15 cellular contexts compared by ENCODE assay signal in the genomic region with DNA sequence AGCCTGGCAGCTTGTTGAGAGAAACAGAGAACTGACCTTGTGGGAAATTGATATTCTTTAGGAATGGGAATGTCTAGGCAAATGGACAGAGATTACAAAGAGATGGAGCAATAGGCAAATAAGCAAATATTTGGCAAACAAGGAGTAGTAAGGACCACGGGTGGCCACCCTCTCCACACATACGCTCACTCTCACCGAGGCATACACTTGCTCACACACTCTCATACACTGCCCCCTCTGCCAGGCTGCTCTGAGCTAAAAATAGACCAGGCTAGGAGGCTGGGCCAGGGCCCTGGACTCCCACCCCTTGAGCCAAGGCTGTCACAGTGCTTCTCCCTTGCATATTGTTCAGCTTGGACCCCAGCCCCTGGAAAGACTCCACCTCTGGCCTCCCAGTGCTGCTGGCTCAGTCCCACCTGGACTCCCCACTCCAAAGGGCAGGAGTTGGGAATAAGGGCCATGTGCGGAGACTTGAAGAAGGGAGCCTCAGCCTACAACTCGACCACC. TPM values are rescaled to one million over a fixed set of nuclear protein-coding genes. Genes with fewer than 3 reads are reported as not detected.
DNase-seq lines count a peak whose midpoint lies in the region; ATAC-seq and TF ChIP-seq lines count a peak whose summit lies in the region.
"Had no signal": no experiment of that assay in that cellular context is flagged by ENCODE, and none has a peak within 500 bp of the region (broad histone marks: within the 10 kb centered on the region; RNA-seq: fewer than 3 reads in every experiment).

No MANE protein-coding gene starts in this region.

- H4K91ac ChIP-seq in trophoblast cell (ENCODE audit: low read depth, low read length): no peak overlapping the region

- peak overlapping the region; percentile 67 for H3K4me3 ChIP-seq in HUES48 (ENCODE audit: low read depth, low read length)
- H3K4me3 ChIP-seq in iPS-18c (ENCODE audit: insufficient read depth, low read depth, low read length): peak overlapping the region; percentile 67
- no peak overlapping the region for H3K4me3 ChIP-seq in trophoblast cell (ENCODE audit: low read depth, low read length)
- H3K4me3 ChIP-seq in colonic mucosa: no peak overlapping the region

- WGBS in trophoblast cell (ENCODE audit: extremely low coverage, insufficient coverage, insufficient read length): no CpG with 5 or more reads among the region's 5 CpGs

- H3K27me3 ChIP-seq in HUES48 (ENCODE audit: control insufficient read depth, insufficient read depth, low read length): peaks cover 58% of the 10 kb centered on the region
- H3K27me3 ChIP-seq in trophoblast cell (ENCODE audit: insufficient read depth, low read length): peaks cover 19% of the 10 kb centered on the region
- H3K27me3 ChIP-seq in colonic mucosa: peaks cover 4% of the 10 kb centered on the region

- H2BK120ac ChIP-seq in trophoblast cell (ENCODE audit: insufficient read depth, low read length, poor library complexity): no peak overlapping the region

- no peak overlapping the region for H3K4me2 ChIP-seq in trophoblast cell (ENCODE audit: low read length)

- peaks cover 28% of the 10 kb centered on the region for H3K4me1 ChIP-seq in HUES48 (ENCODE audit: control insufficient read depth, insufficient read depth, low read length)
- peaks cover 2 to 3% of the 10 kb centered on the region in 2 experiments for H3K4me1 ChIP-seq in trophoblast cell (ENCODE audit: control insufficient read depth in 1 of 2, insufficient read depth in 2 of 2, low read length in 2 of 2)
- peaks cover 4% of the 10 kb centered on the region for H3K4me1 ChIP-seq in colonic mucosa

- no peak overlapping the region for H3K14ac ChIP-seq in trophoblast cell (ENCODE audit: low read length)

- no peaks in the 10 kb centered on the region for H3K79me1 ChIP-seq in trophoblast cell (ENCODE audit: low read length)

- H3K9ac ChIP-seq in HUES48 (ENCODE audit: low read depth, low read length): no peak overlapping the region
- no peak overlapping the region for H3K9ac ChIP-seq in trophoblast cell (ENCODE audit: low read length)
- no peak overlapping the region for H3K9ac ChIP-seq in colonic mucosa (ENCODE audit: low read depth in 2 of 2, low read length in 2 of 2)

- H3K4ac ChIP-seq in trophoblast cell (ENCODE audit: low read depth, low read length): no peak overlapping the region

- no peak overlapping the region for H2BK12ac ChIP-seq in trophoblast cell (ENCODE audit: low read length)

- H2AK5ac ChIP-seq in trophoblast cell (ENCODE audit: low read length): no peak overlapping the region

- H3K36me3 ChIP-seq in HUES48 (ENCODE audit: control insufficient read depth, insufficient read depth, low read length): no peaks in the 10 kb centered on the region
- no peaks in the 10 kb centered on the region for H3K36me3 ChIP-seq in trophoblast cell (ENCODE audit: control insufficient read depth in 1 of 2, insufficient read depth in 2 of 2, low read length in 2 of 2)
- H3K36me3 ChIP-seq in colonic mucosa: no peaks in the 10 kb centered on the region

- H2BK5ac ChIP-seq in trophoblast cell (ENCODE audit: low read depth, low read length, poor library complexity): no peak overlapping the region

- H3K18ac ChIP-seq in trophoblast cell (ENCODE audit: low read length): no peak overlapping the region

- ATAC-seq in HG02623 (IDR thresholded peaks at IDR 0.05; ENCODE audit: unreplicated experiment): no peak
- no peak for ATAC-seq in HG02763 (IDR thresholded peaks at IDR 0.05; ENCODE audit: unreplicated experiment)

- intact Hi-C loops in colonic mucosa (cut with DNase I): no loop called here

- no peak overlapping the region for H3K23ac ChIP-seq in trophoblast cell (ENCODE audit: low read length)

- TF ChIP-seq CTCF in colonic mucosa (IDR thresholded peaks at IDR 0.05): no peak

- H2AFZ ChIP-seq in trophoblast cell (ENCODE audit: insufficient read depth, low read length, poor library complexity): no peak overlapping the region

- no peak overlapping the region for H4K8ac ChIP-seq in trophoblast cell (ENCODE audit: low read depth, low read length)

- no peak overlapping the region for H4K12ac ChIP-seq in trophoblast cell (ENCODE audit: low read depth, low read length)

- DNase-seq in cerebellar cortex (ENCODE audit: low spot score) (peak; percentile 76), retina (peak; percentile 73), trophoblast cell (no peak), colonic mucosa (no peak)
- DNase-seq: activated CD4-positive, CD25-positive, alpha-beta regulatory T cell; activated naive CD4-positive, alpha-beta T cell treated with anti-CD3 and anti-CD28 coated beads, Interleukin-2, amount 50 U/mL, for 16 hours; erythroblast; HFFc6; NCI-H187 treated with DMSO at 0.1 percent for 48 hours; RPMI8226; stimulated activated CD4-positive, alpha-beta T cell treated with anti-CD3 and anti-CD28 coated beads, Interleukin-4, amount 100 ng/mL, for 4 hours had no signal

- no peaks in the 10 kb centered on the region for H3K79me2 ChIP-seq in trophoblast cell (ENCODE audit: control insufficient read depth, insufficient read depth, low read length, poor library complexity)

- H3K27ac ChIP-seq in HUES48 (ENCODE audit: low read depth, low read length) (no peak overlapping the region), trophoblast cell (ENCODE audit: low read depth, low read length) (no peak overlapping the region), colonic mucosa (no peak overlapping the region)

- H3K9me3 ChIP-seq in HUES48 (ENCODE audit: control insufficient read depth, insufficient read depth, low read length) (no peaks in the 10 kb centered on the region), iPS-18c (ENCODE audit: control insufficient read depth, insufficient read depth, low read length) (peaks cover 2% of the 10 kb centered on the region), trophoblast cell (ENCODE audit: insufficient read depth, low read depth, low read length) (no peaks in the 10 kb centered on the region), colonic mucosa (no peaks in the 10 kb centered on the region)

RNA-seq across cellular contexts. Expression of gene PPP1R1A, which starts 1.1 kb away (rescaled TPM):
- polyA plus RNA-seq in trophoblast cell (2013): 0.10 and 0.18 TPM in 2 replicates
- 1 to 10 TPM in 1 of 2 donors, not detected in 1; 5.2 TPM for total RNA-seq in colonic mucosa
- total RNA-seq: HFFc6 had no signal

RNA-seq across cellular contexts. Expression of gene PDE1B, which starts 38.0 kb away (rescaled TPM):
- polyA plus RNA-seq in trophoblast cell (2013): 0.04 and 0.07 TPM in 2 replicates
- total RNA-seq in colonic mucosa: 1 to 10 TPM in 1 of 2 donors, under 1 TPM in 1; 0.40 to 1.0 TPM
- total RNA-seq: HFFc6 had no signal

RNA-seq across cellular contexts. Expression of gene LACRT, which starts 47.3 kb away (rescaled TPM):
- not detected in 2 replicates for polyA plus RNA-seq in trophoblast cell (2013)
- not detected for total RNA-seq in colonic mucosa
- total RNA-seq: HFFc6 had no signal

Comparison
In these comparisons a context has a peak if more than half of its experiments do, and no peak if none do; other contexts are left out.
1. H3K4me3 ChIP-seq: peak in HUES48 (single experiment) and iPS-18c (single experiment); none in trophoblast cell (single experiment) and colonic mucosa (single experiment).
2. DNase-seq: peak in cerebellar cortex (single experiment) and retina (single experiment); none in trophoblast cell (0 of 2) and colonic mucosa (single experiment).